In the genomic region with DNA sequence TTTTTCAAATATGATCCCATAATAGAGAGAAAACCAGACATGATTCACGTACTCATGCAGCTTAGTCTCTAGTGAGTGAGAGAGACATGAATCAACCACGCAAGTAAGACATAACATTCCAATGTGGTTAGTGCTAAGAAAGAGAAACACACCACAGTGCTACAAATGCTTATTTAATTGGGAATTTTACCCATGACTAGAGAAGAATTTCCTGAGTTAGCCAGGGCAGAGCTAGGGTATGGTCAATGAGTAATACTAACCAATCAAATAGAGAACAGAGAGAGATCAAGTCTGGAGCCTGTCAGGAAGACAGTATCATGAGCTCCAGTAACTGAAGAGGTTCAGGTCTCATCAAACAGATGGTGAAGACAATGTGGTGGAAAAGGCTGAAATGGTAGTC, we compare ENCODE assay signal across 11 cellular contexts.
DNase-seq lines count a peak whose midpoint lies in the region; ATAC-seq, FAIRE-seq and TF ChIP-seq lines count a peak whose summit lies in the region.
"Had no signal": no experiment of that assay in that cellular context is flagged by ENCODE, and none has a peak within 500 bp of the region (broad histone marks: within the 10 kb centered on the region; RNA-seq: fewer than 3 reads in every experiment).

No MANE protein-coding gene starts in this region.

- no peak overlapping the region for H3K4me3 Mint-ChIP-seq in astrocyte (ENCODE audit: unreplicated experiment)
- H3K4me3 Mint-ChIP-seq in activated CD8-positive, alpha-beta memory T cell treated with anti-CD3 and anti-CD28 coated beads, Interleukin-2, amount 10 ng/mL, durations not matched to agents 7 days and 5 days: no peak overlapping the region
- H3K4me3 Mint-ChIP-seq: central memory CD8-positive, alpha-beta T cell had no signal

- H3K27me3 ChIP-seq in astrocyte (ENCODE audit: insufficient read depth, low read length) (no peaks in the 10 kb centered on the region), keratinocyte (ENCODE audit: control insufficient read depth, extremely low read depth, insufficient read depth, low read length) (no peaks in the 10 kb centered on the region), HAP-1 (ENCODE audit: low read depth) (no peaks in the 10 kb centered on the region)

- no peak overlapping the region for H3K4me3 ChIP-seq in A549
- H3K4me3 ChIP-seq in astrocyte (ENCODE audit: insufficient read depth, low read depth, low read length): no peak overlapping the region
- no peak overlapping the region for H3K4me3 ChIP-seq in keratinocyte (ENCODE audit: control insufficient read depth in 2 of 3, extremely low read depth in 1 of 3, insufficient read depth in 2 of 3, low read depth in 1 of 3, low read length in 3 of 3)
- no peak overlapping the region for H3K4me3 ChIP-seq in HAP-1

- H3K27me3 Mint-ChIP-seq in astrocyte (ENCODE audit: low read depth, unreplicated experiment): no peaks in the 10 kb centered on the region
- H3K27me3 Mint-ChIP-seq in activated CD8-positive, alpha-beta memory T cell treated with anti-CD3 and anti-CD28 coated beads, Interleukin-2, amount 10 ng/mL, durations not matched to agents 7 days and 5 days: no peaks in the 10 kb centered on the region
- H3K27me3 Mint-ChIP-seq: central memory CD8-positive, alpha-beta T cell had no signal

- H3K79me2 ChIP-seq in astrocyte (ENCODE audit: insufficient read depth, low read length) (no peaks in the 10 kb centered on the region), keratinocyte (ENCODE audit: control insufficient read depth, insufficient read depth, low read length) (no peaks in the 10 kb centered on the region)

- H3K27ac ChIP-seq in A549 (peak overlapping the region in 1 of 2 experiments; percentile 51; a peak in 3 of 6 replicates), astrocyte (ENCODE audit: low read depth, low read length) (peak overlapping the region; percentile 99), keratinocyte (ENCODE audit: control insufficient read depth, insufficient read depth, low read length) (peak overlapping the region; percentile 89)

- 20% methylated on average over 2 of the region's 2 CpGs for WGBS in A549 (ENCODE audit: missing lambda C conversion rate)

- ATAC-seq in A549: peak; percentile 91 to 97
- ATAC-seq in activated CD8-positive, alpha-beta memory T cell treated with anti-CD3 and anti-CD28 coated beads, Interleukin-2, amount 10 ng/mL, durations not matched to agents 7 days and 5 days: no peak

- CTCF ChIA-PET in A549 (lab: Yijun Ruan, JAX): interaction anchor here (1.4 to 2.3 kb wide), 6 partner anchors 139 to 569 kb away, joined by 3 to 12 read pairs (median 4); no protein-coding TSS in a partner anchor
- CTCF ChIA-PET in activated CD8-positive, alpha-beta memory T cell treated with anti-CD3 and anti-CD28 coated beads, Interleukin-2, amount 10 ng/mL, durations not matched to agents 7 days and 5 days (lab: Charles Lee): no interaction called here

- H3K4me1 ChIP-seq in A549 (peaks cover 4% of the 10 kb centered on the region; the same call in 1 of the 3 replicates), astrocyte (ENCODE audit: insufficient read depth, low read length) (peaks cover 15% of the 10 kb centered on the region), keratinocyte (ENCODE audit: control insufficient read depth, extremely low read depth, insufficient read depth, low read length) (peaks cover 18% of the 10 kb centered on the region), HAP-1 (peaks cover 12% of the 10 kb centered on the region)

- FAIRE-seq in A549 (lab: Jason Lieb, UNC) (no peak), astrocyte (lab: Jason Lieb, UNC) (peak; percentile 100), keratinocyte (lab: Jason Lieb, UNC) (peak; percentile 96)

- H3K4me2 ChIP-seq in A549 (peak overlapping the region; percentile 3; the same call in 1 of the 3 replicates), astrocyte (ENCODE audit: low read length) (peak overlapping the region; percentile 54), keratinocyte (ENCODE audit: control insufficient read depth, extremely low read depth, insufficient read depth, low read depth, low read length) (peak overlapping the region; percentile 35)

- no peak for TF ChIP-seq RAD21 in A549 (conservative IDR thresholded peaks at IDR 0.05 in 1 of 2, IDR thresholded peaks at IDR 0.05 in 1 of 2)

- H3K27ac Mint-ChIP-seq in astrocyte (ENCODE audit: unreplicated experiment): peak overlapping the region; percentile 98
- no peak overlapping the region for H3K27ac Mint-ChIP-seq in activated CD8-positive, alpha-beta memory T cell treated with anti-CD3 and anti-CD28 coated beads, Interleukin-2, amount 10 ng/mL, durations not matched to agents 7 days and 5 days

- H4K20me1 ChIP-seq in astrocyte (ENCODE audit: insufficient read depth, low read length) (no peaks in the 10 kb centered on the region), keratinocyte (ENCODE audit: control insufficient read depth, extremely low read depth, insufficient read depth, low read length) (no peaks in the 10 kb centered on the region)

- peak overlapping the region; percentile 75 for H3K9ac ChIP-seq in astrocyte (ENCODE audit: low read length)
- H3K9ac ChIP-seq in keratinocyte (ENCODE audit: control insufficient read depth, extremely low read depth, insufficient read depth, low read length): peak overlapping the region; percentile 39

- peaks cover 26% of the 10 kb centered on the region for H3K4me1 Mint-ChIP-seq in astrocyte (ENCODE audit: low read depth, unreplicated experiment)
- H3K4me1 Mint-ChIP-seq in activated CD8-positive, alpha-beta memory T cell treated with anti-CD3 and anti-CD28 coated beads, Interleukin-2, amount 10 ng/mL, durations not matched to agents 7 days and 5 days: peaks cover 4% of the 10 kb centered on the region
- H3K4me1 Mint-ChIP-seq: central memory CD8-positive, alpha-beta T cell had no signal

- no peak for TF ChIP-seq POLR2A in A549 (IDR thresholded peaks at IDR 0.05; ENCODE audit: low read length)

- DNase-seq in A549 (ENCODE audit: low read depth in 1 of 2, low spot score in 1 of 2): peak; percentile 1 to 42
- peak; percentile 36 for DNase-seq in HT-29 (ENCODE audit: low spot score)
- DNase-seq in astrocyte (ENCODE audit: low read depth): peak; percentile 100
- DNase-seq in keratinocyte (ENCODE audit: low read depth, low spot score): peak; percentile 48
- no peak for DNase-seq in activated CD8-positive, alpha-beta memory T cell treated with anti-CD3 and anti-CD28 coated beads, Interleukin-2, amount 10 ng/mL, durations not matched to agents 7 days and 5 days
- no peak for DNase-seq in ecto neural progenitor cell (ENCODE audit: low spot score)
- no peak for DNase-seq in HAP-1 (ENCODE audit: low spot score in 2 of 2)
- DNase-seq in cerebellar nuclear complex (lab: John Stamatoyannopoulos, UW): no peak
- DNase-seq: activated CD8-positive, alpha-beta memory T cell treated with anti-CD3 and anti-CD28 coated beads, Interleukin-2, amount 50 U/mL, for 48 hours; NCI-H187 treated with DMSO at 0.1 percent for 48 hours had no signal

- no peaks in the 10 kb centered on the region for H3K9me1 ChIP-seq in keratinocyte (ENCODE audit: control insufficient read depth, extremely low read depth, insufficient read depth, low read length)

- TF ChIP-seq EP300 in A549 (IDR thresholded peaks at IDR 0.05): no peak

- POLR2A ChIA-PET in A549 (lab: Yijun Ruan, JAX): no interaction called here

- H3K36me3 Mint-ChIP-seq in astrocyte (ENCODE audit: low read depth, unreplicated experiment): no peaks in the 10 kb centered on the region
- no peaks in the 10 kb centered on the region for H3K36me3 Mint-ChIP-seq in activated CD8-positive, alpha-beta memory T cell treated with anti-CD3 and anti-CD28 coated beads, Interleukin-2, amount 10 ng/mL, durations not matched to agents 7 days and 5 days

- dilution Hi-C loops in keratinocyte (cut with MboI; ENCODE audit: extremely low pct_ligation_motif_present, low sequenced_read_pairs): no loop called here

- H3K36me3 ChIP-seq in astrocyte (ENCODE audit: insufficient read depth, low read length) (no peaks in the 10 kb centered on the region), keratinocyte (ENCODE audit: control insufficient read depth in 2 of 2, extremely low read depth in 1 of 2, insufficient read depth in 2 of 2, low read length in 2 of 2) (no peaks in the 10 kb centered on the region), HAP-1 (replicated peaks) (no peaks in the 10 kb centered on the region)

- in situ Hi-C loops in HAP-1 (cut with MboI; ENCODE audit: low sequenced_read_pairs): no loop called here

- no peaks in the 10 kb centered on the region for H3K9me3 Mint-ChIP-seq in astrocyte (ENCODE audit: unreplicated experiment)
- H3K9me3 Mint-ChIP-seq in activated CD8-positive, alpha-beta memory T cell treated with anti-CD3 and anti-CD28 coated beads, Interleukin-2, amount 10 ng/mL, durations not matched to agents 7 days and 5 days (ENCODE audit: low read depth): peaks cover 1% of the 10 kb centered on the region

- H3K9me3 ChIP-seq in A549: no peaks in the 10 kb centered on the region
- H3K9me3 ChIP-seq in astrocyte (ENCODE audit: insufficient read depth, low read depth, low read length): no peaks in the 10 kb centered on the region
- no peaks in the 10 kb centered on the region for H3K9me3 ChIP-seq in keratinocyte (ENCODE audit: control insufficient read depth, low read depth, low read length)
- 0 out of 2 replicates have a peak, but pooled peaks cover 2% of the 10 kb centered on the region for H3K9me3 ChIP-seq in HAP-1

- TF ChIP-seq CTCF in A549 (IDR thresholded peaks at IDR 0.05) (no peak), astrocyte (IDR thresholded peaks at IDR 0.05; ENCODE audit: insufficient read depth, low read depth, low read length) (no peak), keratinocyte (optimal IDR thresholded peaks at IDR 0.05 in 1 of 3, IDR thresholded peaks at IDR 0.05 in 1 of 3, conservative IDR thresholded peaks at IDR 0.05 in 1 of 3; ENCODE audit: extremely low read depth in 1 of 3, insufficient read depth in 2 of 3, low read length in 3 of 3) (no peak)

- H2AFZ ChIP-seq in astrocyte (ENCODE audit: low read depth, low read length) (no peak overlapping the region), keratinocyte (ENCODE audit: control insufficient read depth, low read length) (peak overlapping the region; percentile 14)

TF ChIP-seq in A549, 52 proteins besides CTCF, POLR2A, EP300 and RAD21:
- TF ChIP-seq PHF8 (IDR thresholded peaks at IDR 0.05; ENCODE audit: borderline replicate concordance, low read depth) (no peak), RFX5 (IDR thresholded peaks at IDR 0.05) (no peak), NPAS2 (CRISPR knock-in tag; IDR thresholded peaks at IDR 0.05; ENCODE audit: borderline replicate concordance) (no peak), CBX2 (IDR thresholded peaks at IDR 0.05; ENCODE audit: borderline replicate concordance, low read depth) (no peak), HEYL (CRISPR knock-in tag; IDR thresholded peaks at IDR 0.05) (no peak), JUNB (IDR thresholded peaks at IDR 0.05) (peak; percentile 52; the same call in 1 of the 2 replicates), SMC3 (IDR thresholded peaks at IDR 0.05) (no peak), FOSL2 (IDR thresholded peaks at IDR 0.05) (peak; percentile 14; the same call in 1 of the 2 replicates), FOSL2 (CRISPR knock-in tag; IDR thresholded peaks at IDR 0.05) (peak; percentile 45)

Comparison
In these comparisons a context has a peak if more than half of its experiments do, and no peak if none do; other contexts are left out.
1. DNase-seq: peak in A549 (2 of 2), HT-29 (single experiment), astrocyte (single experiment) and keratinocyte (single experiment); none in activated CD8-positive, alpha-beta memory T cell treated with anti-CD3 and anti-CD28 coated beads, Interleukin-2, amount 10 ng/mL, durations not matched to agents 7 days and 5 days (single experiment), ecto neural progenitor cell (single experiment), HAP-1 (0 of 2) and cerebellar nuclear complex (0 of 2).
2. H3K4me2 ChIP-seq: peak in every context shown above with its lines; median percentile 54 in astrocyte; 35 in keratinocyte; 3 in A549.